ENCODE assay signal across 1 cellular context in the genomic region with DNA sequence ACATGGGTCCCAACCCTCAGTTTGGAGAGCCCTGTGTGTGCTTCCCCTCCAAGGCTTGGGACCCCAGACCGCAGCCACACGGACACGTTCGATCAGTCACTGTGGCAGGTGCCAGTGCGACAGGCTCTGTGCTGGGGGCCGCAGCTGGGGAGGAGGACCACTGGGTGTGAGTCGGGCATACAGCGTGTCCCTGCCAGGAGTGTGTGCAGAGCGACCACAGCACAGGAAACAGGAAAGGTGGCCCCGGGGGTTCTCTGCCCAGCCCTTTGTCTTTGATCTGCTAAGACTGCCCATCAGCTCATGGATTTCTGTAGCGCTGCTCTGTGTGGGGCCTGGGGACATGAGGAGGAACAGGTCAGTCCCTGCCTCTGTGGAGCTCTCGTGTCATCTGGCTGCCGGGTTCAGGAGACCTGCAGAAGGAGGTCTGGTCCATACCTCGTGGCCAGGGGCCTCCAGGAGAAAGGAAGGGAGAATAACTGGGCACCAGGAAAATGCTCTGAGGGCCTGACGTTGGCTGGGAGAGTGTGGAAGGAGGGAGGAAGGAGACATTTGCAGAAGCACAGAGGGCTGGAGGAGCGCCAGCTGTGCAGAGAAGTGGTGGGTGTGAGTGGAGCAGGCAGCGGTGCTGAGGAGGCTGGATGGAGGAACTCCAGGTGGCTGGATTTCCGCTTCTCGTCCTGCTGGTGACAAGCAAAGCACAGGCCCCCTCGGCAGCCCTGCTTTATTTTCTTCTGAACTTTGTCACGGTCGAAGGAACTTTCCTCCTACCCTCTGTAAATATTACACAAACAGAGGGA.
TF ChIP-seq lines count a peak whose summit lies in the region.

No MANE protein-coding gene starts in this region.

TF ChIP-seq in GM23338, 12 proteins besides CTCF, POLR2A, EP300 and RAD21:
- TF ChIP-seq ZNF114 (CRISPR knock-in tag; IDR thresholded peaks at IDR 0.05), result no peak
- TF ChIP-seq NANOG (IDR thresholded peaks at IDR 0.05; ENCODE audit: borderline replicate concordance), result no peak
- TF ChIP-seq EZH2 (IDR thresholded peaks at IDR 0.05; ENCODE audit: low read depth, unreplicated experiment), result no peak
- no peak for TF ChIP-seq EZH2phosphoT487 (IDR thresholded peaks at IDR 0.05; ENCODE audit: unreplicated experiment)
- no peak for TF ChIP-seq ZNF331 (CRISPR knock-in tag; IDR thresholded peaks at IDR 0.05; ENCODE audit: low read depth)
- no peak for TF ChIP-seq POLR2AphosphoS5 (IDR thresholded peaks at IDR 0.05; ENCODE audit: low read depth)
- TF ChIP-seq STAT1 (IDR thresholded peaks at IDR 0.05; ENCODE audit: unreplicated experiment), result no peak
- TF ChIP-seq CREB1 (CRISPR knock-in tag; IDR thresholded peaks at IDR 0.05; ENCODE audit: low read depth), result no peak
- TF ChIP-seq, protein P1, sequence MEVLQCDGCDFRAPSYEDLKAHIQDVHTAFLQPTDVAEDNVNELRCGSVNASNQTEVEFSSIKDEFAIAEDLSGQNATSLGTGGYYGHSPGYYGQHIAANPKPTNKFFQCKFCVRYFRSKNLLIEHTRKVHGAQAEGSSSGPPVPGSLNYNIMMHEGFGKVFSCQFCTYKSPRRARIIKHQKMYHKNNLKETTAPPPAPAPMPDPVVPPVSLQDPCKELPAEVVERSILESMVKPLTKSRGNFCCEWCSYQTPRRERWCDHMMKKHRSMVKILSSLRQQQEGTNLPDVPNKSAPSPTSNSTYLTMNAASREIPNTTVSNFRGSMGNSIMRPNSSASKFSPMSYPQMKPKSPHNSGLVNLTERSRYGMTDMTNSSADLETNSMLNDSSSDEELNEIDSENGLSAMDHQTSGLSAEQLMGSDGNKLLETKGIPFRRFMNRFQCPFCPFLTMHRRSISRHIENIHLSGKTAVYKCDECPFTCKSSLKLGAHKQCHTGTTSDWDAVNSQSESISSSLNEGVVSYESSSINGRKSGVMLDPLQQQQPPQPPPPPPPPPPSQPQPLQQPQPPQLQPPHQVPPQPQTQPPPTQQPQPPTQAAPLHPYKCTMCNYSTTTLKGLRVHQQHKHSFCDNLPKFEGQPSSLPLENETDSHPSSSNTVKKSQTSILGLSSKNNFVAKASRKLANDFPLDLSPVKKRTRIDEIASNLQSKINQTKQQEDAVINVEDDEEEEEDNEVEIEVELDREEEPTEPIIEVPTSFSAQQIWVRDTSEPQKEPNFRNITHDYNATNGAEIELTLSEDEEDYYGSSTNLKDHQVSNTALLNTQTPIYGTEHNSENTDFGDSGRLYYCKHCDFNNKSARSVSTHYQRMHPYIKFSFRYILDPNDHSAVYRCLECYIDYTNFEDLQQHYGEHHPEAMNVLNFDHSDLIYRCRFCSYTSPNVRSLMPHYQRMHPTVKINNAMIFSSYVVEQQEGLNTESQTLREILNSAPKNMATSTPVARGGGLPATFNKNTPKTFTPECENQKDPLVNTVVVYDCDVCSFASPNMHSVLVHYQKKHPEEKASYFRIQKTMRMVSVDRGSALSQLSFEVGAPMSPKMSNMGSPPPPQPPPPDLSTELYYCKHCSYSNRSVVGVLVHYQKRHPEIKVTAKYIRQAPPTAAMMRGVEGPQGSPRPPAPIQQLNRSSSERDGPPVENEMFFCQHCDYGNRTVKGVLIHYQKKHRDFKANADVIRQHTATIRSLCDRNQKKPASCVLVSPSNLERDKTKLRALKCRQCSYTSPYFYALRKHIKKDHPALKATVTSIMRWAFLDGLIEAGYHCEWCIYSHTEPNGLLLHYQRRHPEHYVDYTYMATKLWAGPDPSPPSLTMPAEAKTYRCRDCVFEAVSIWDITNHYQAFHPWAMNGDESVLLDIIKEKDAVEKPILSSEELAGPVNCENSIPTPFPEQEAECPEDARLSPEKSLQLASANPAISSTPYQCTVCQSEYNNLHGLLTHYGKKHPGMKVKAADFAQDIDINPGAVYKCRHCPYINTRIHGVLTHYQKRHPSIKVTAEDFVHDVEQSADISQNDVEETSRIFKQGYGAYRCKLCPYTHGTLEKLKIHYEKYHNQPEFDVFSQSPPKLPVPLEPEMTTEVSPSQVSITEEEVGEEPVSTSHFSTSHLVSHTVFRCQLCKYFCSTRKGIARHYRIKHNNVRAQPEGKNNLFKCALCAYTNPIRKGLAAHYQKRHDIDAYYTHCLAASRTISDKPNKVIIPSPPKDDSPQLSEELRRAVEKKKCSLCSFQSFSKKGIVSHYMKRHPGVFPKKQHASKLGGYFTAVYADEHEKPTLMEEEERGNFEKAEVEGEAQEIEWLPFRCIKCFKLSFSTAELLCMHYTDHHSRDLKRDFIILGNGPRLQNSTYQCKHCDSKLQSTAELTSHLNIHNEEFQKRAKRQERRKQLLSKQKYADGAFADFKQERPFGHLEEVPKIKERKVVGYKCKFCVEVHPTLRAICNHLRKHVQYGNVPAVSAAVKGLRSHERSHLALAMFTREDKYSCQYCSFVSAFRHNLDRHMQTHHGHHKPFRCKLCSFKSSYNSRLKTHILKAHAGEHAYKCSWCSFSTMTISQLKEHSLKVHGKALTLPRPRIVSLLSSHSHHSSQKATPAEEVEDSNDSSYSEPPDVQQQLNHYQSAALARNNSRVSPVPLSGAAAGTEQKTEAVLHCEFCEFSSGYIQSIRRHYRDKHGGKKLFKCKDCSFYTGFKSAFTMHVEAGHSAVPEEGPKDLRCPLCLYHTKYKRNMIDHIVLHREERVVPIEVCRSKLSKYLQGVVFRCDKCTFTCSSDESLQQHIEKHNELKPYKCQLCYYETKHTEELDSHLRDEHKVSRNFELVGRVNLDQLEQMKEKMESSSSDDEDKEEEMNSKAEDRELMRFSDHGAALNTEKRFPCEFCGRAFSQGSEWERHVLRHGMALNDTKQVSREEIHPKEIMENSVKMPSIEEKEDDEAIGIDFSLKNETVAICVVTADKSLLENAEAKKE (CRISPR knock-in tag; IDR thresholded peaks at IDR 0.05), result no peak
- TF ChIP-seq, protein P2, sequence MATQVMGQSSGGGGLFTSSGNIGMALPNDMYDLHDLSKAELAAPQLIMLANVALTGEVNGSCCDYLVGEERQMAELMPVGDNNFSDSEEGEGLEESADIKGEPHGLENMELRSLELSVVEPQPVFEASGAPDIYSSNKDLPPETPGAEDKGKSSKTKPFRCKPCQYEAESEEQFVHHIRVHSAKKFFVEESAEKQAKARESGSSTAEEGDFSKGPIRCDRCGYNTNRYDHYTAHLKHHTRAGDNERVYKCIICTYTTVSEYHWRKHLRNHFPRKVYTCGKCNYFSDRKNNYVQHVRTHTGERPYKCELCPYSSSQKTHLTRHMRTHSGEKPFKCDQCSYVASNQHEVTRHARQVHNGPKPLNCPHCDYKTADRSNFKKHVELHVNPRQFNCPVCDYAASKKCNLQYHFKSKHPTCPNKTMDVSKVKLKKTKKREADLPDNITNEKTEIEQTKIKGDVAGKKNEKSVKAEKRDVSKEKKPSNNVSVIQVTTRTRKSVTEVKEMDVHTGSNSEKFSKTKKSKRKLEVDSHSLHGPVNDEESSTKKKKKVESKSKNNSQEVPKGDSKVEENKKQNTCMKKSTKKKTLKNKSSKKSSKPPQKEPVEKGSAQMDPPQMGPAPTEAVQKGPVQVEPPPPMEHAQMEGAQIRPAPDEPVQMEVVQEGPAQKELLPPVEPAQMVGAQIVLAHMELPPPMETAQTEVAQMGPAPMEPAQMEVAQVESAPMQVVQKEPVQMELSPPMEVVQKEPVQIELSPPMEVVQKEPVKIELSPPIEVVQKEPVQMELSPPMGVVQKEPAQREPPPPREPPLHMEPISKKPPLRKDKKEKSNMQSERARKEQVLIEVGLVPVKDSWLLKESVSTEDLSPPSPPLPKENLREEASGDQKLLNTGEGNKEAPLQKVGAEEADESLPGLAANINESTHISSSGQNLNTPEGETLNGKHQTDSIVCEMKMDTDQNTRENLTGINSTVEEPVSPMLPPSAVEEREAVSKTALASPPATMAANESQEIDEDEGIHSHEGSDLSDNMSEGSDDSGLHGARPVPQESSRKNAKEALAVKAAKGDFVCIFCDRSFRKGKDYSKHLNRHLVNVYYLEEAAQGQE (IDR thresholded peaks at IDR 0.05; ENCODE audit: unreplicated experiment), result no peak
- TF ChIP-seq, protein P3, sequence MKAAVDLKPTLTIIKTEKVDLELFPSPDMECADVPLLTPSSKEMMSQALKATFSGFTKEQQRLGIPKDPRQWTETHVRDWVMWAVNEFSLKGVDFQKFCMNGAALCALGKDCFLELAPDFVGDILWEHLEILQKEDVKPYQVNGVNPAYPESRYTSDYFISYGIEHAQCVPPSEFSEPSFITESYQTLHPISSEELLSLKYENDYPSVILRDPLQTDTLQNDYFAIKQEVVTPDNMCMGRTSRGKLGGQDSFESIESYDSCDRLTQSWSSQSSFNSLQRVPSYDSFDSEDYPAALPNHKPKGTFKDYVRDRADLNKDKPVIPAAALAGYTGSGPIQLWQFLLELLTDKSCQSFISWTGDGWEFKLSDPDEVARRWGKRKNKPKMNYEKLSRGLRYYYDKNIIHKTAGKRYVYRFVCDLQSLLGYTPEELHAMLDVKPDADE (IDR thresholded peaks at IDR 0.05), result no peak
- no peak for TF ChIP-seq JUNB (IDR thresholded peaks at IDR 0.05; ENCODE audit: unreplicated experiment)
